29 cellular contexts compared by ENCODE assay signal in genomic region chr9:77710965-77711657, GRCh38.
DNase-seq lines count a peak whose midpoint lies in the region; ATAC-seq and TF ChIP-seq lines count a peak whose summit lies in the region.
"Had no signal": no experiment of that assay in that cellular context is flagged by ENCODE, and none has a peak within 500 bp of the region (broad histone marks: within the 10 kb centered on the region; RNA-seq: fewer than 3 reads in every experiment).

No MANE protein-coding gene starts in this region.

- H3K9ac ChIP-seq in OCI-LY3 (ENCODE audit: low read length) (no peak overlapping the region), neuronal stem cell (ENCODE audit: low read depth, low read length, poor library complexity) (no peak overlapping the region)

- H3K36me3 Mint-ChIP-seq in activated CD4-positive, alpha-beta T cell treated with anti-CD3 and anti-CD28 coated beads for 36 hours (ENCODE audit: low read depth) = peaks cover 7% of the 10 kb centered on the region
- H3K36me3 Mint-ChIP-seq in activated CD4-positive, alpha-beta T cell treated with anti-CD3 and anti-CD28 coated beads, Interleukin-2, amount 10 ng/mL, durations not matched to agents 7 days and 5 days (ENCODE audit: low read depth) = no peaks in the 10 kb centered on the region
- peaks cover 16% of the 10 kb centered on the region for H3K36me3 Mint-ChIP-seq in dendritic cell treated with granulocyte-macrophage colony-stimulating factor and Interleukin-4, amounts not matched to agents 40 ng/mL and 50 ng/mL, for 4 days (ENCODE audit: low read depth)

- H3K14ac ChIP-seq in neuronal stem cell (ENCODE audit: low read length) = no peak overlapping the region

- H3K27ac Mint-ChIP-seq in activated CD4-positive, alpha-beta T cell treated with anti-CD3 and anti-CD28 coated beads for 36 hours = peak overlapping the region; percentile 23
- no peak overlapping the region for H3K27ac Mint-ChIP-seq in activated CD4-positive, alpha-beta T cell treated with anti-CD3 and anti-CD28 coated beads, Interleukin-2, amount 10 ng/mL, durations not matched to agents 7 days and 5 days
- peak overlapping the region; percentile 79 for H3K27ac Mint-ChIP-seq in dendritic cell treated with granulocyte-macrophage colony-stimulating factor and Interleukin-4, amounts not matched to agents 40 ng/mL and 50 ng/mL, for 4 days
- H3K27ac Mint-ChIP-seq: activated naive CD8-positive, alpha-beta T cell treated with anti-CD3 and anti-CD28 coated beads, Interleukin-2, amount 10 ng/mL, durations not matched to agents 7 days and 5 days; T-helper 1 cell treated with Interleukin-12 subunit alpha and Interleukin-12 subunit beta and Interleukin-4 antibody, amounts not matched to agents 30 μg/mL and 1 μg/mL, for 36 hours had no signal

- no peak overlapping the region for H2AFZ ChIP-seq in OCI-LY3 (ENCODE audit: low read depth, low read length)
- peak overlapping the region; percentile 15 for H2AFZ ChIP-seq in neuronal stem cell (ENCODE audit: low read length)

- no peak for DNase-seq in activated CD4-positive, alpha-beta T cell treated with anti-CD3 and anti-CD28 coated beads for 36 hours
- DNase-seq in activated CD4-positive, alpha-beta T cell treated with anti-CD3 and anti-CD28 coated beads, Interleukin-2, amount 10 ng/mL, durations not matched to agents 7 days and 5 days = no peak
- DNase-seq in neuronal stem cell (ENCODE audit: low spot score) (no peak), SW 1271 (lab: John Stamatoyannopoulos, UW) (no peak), occipital lobe (lab: John Stamatoyannopoulos, UW) (no peak)
- DNase-seq: activated CD4-positive, alpha-beta T cell treated with anti-CD3 and anti-CD28 coated beads, Interleukin-2, amount 50 U/mL, for 4 hours; activated CD8-positive, alpha-beta memory T cell treated with anti-CD3 and anti-CD28 coated beads, Interleukin-2, amount 50 U/mL, for 48 hours; activated effector memory CD4-positive, alpha-beta T cell treated with Interleukin-2 at 50 U/mL for 16 hours; activated naive CD8-positive, alpha-beta T cell treated with anti-CD3 and anti-CD28 coated beads, Interleukin-2, amount 10 ng/mL, durations not matched to agents 7 days and 5 days; effector CD8-positive, alpha-beta T cell; Karpas-422; kidney glomerular epithelial cell; naive B cell; NCI-H1092 treated with DMSO at 0.1 percent for 48 hours; NCI-H2029; NCI-H2227 treated with DMSO at 0.1 percent for 48 hours; NCI-H774; SHP77 treated with DMSO at 0.1 percent for 48 hours; stimulated activated CD4-positive, alpha-beta T cell treated with anti-CD3 and anti-CD28 coated beads, Interleukin-12 subunit alpha, Interleukin-12 subunit beta, amount 100 ng/mL, for 4 hours; stimulated activated CD8-positive, alpha-beta memory T cell treated with anti-CD3 and anti-CD28 coated beads, Interleukin-4, amount 100 ng/mL, for 48 hours; upper lobe of right lung; WERI-Rb-1 had no signal

- peaks cover 5% of the 10 kb centered on the region for H3K9me3 ChIP-seq in OCI-LY3 (ENCODE audit: insufficient read depth, low read length)
- no peaks in the 10 kb centered on the region for H3K9me3 ChIP-seq in neuronal stem cell (replicated peaks in 1 of 2; ENCODE audit: control insufficient read depth in 2 of 2, insufficient read depth in 1 of 2, low read depth in 1 of 2, low read length in 2 of 2)
- H3K9me3 ChIP-seq: esophagus muscularis mucosa, upper lobe of right lung had no signal

- no peak for TF ChIP-seq CTCF in OCI-LY3 (IDR thresholded peaks at IDR 0.05; ENCODE audit: low read depth, low read length)

- no CpG with 5 or more reads among the region's 1 CpG for WGBS in neuronal stem cell (ENCODE audit: extremely low coverage in 2 of 2, insufficient read length in 2 of 2, insufficient replicate concordance in 1 of 2), 2 donors

- H3K27me3 ChIP-seq in OCI-LY3 (ENCODE audit: low read depth, low read length) = no peaks in the 10 kb centered on the region
- no peaks in the 10 kb centered on the region for H3K27me3 ChIP-seq in neuronal stem cell (ENCODE audit: control insufficient read depth in 3 of 3, insufficient read depth in 3 of 3, low read depth in 1 of 3, low read length in 3 of 3)
- H3K27me3 ChIP-seq: esophagus muscularis mucosa, right atrium auricular region, upper lobe of right lung had no signal

- H3K4ac ChIP-seq in neuronal stem cell (ENCODE audit: low read length) = no peak overlapping the region

- CTCF ChIA-PET in activated CD4-positive, alpha-beta T cell treated with anti-CD3 and anti-CD28 coated beads for 36 hours (lab: Charles Lee) = no interaction called here
- CTCF ChIA-PET in activated CD4-positive, alpha-beta T cell treated with anti-CD3 and anti-CD28 coated beads, Interleukin-2, amount 10 ng/mL, durations not matched to agents 7 days and 5 days (lab: Charles Lee) = no interaction called here

- POLR2A ChIA-PET in activated CD4-positive, alpha-beta T cell treated with anti-CD3 and anti-CD28 coated beads for 36 hours (lab: Charles Lee) = no interaction called here
- POLR2A ChIA-PET in activated CD4-positive, alpha-beta T cell treated with anti-CD3 and anti-CD28 coated beads, Interleukin-2, amount 10 ng/mL, durations not matched to agents 7 days and 5 days (lab: Charles Lee) = no interaction called here

- H4K20me1 ChIP-seq in OCI-LY3 (ENCODE audit: insufficient read depth, low read length) = no peaks in the 10 kb centered on the region

- no peak overlapping the region for H4K91ac ChIP-seq in neuronal stem cell (ENCODE audit: low read depth, low read length, poor library complexity)

- no peaks in the 10 kb centered on the region for H3K27me3 Mint-ChIP-seq in activated CD4-positive, alpha-beta T cell treated with anti-CD3 and anti-CD28 coated beads for 36 hours
- H3K27me3 Mint-ChIP-seq in activated CD4-positive, alpha-beta T cell treated with anti-CD3 and anti-CD28 coated beads, Interleukin-2, amount 10 ng/mL, durations not matched to agents 7 days and 5 days = no peaks in the 10 kb centered on the region
- no peaks in the 10 kb centered on the region for H3K27me3 Mint-ChIP-seq in dendritic cell treated with granulocyte-macrophage colony-stimulating factor and Interleukin-4, amounts not matched to agents 40 ng/mL and 50 ng/mL, for 4 days
- H3K27me3 Mint-ChIP-seq: activated naive CD8-positive, alpha-beta T cell treated with anti-CD3 and anti-CD28 coated beads, Interleukin-2, amount 10 ng/mL, durations not matched to agents 7 days and 5 days; naive B cell had no signal

- no peak overlapping the region for H2BK5ac ChIP-seq in neuronal stem cell (ENCODE audit: low read length)

- intact Hi-C loops in activated CD4-positive, alpha-beta T cell treated with anti-CD3 and anti-CD28 coated beads for 36 hours (cut with DNase I, micrococcal nuclease) = loop anchor here in 1 of 2 experiments (5.0 kb wide), 1 partner anchor 36 kb away; no protein-coding TSS in a partner anchor
- intact Hi-C loops in dendritic cell treated with granulocyte-macrophage colony-stimulating factor and Interleukin-4, amounts not matched to agents 40 ng/mL and 50 ng/mL, for 4 days (cut with micrococcal nuclease) = no loop called here

- H3K79me2 ChIP-seq in OCI-LY3 (ENCODE audit: low read length) = no peaks in the 10 kb centered on the region

- H3K36me3 ChIP-seq in OCI-LY3 (replicated peaks; ENCODE audit: low read depth, low read length) (peaks cover 13% of the 10 kb centered on the region), neuronal stem cell (replicated peaks in 1 of 2; ENCODE audit: control insufficient read depth in 2 of 2, insufficient read depth in 2 of 2, low read length in 2 of 2) (no peaks in the 10 kb centered on the region)
- H3K36me3 ChIP-seq: esophagus muscularis mucosa, right atrium auricular region, upper lobe of right lung, WERI-Rb-1 had no signal

- H3K4me1 ChIP-seq in OCI-LY3 (ENCODE audit: low read length) (peaks cover 41% of the 10 kb centered on the region), neuronal stem cell (ENCODE audit: control insufficient read depth in 2 of 2, insufficient read depth in 1 of 2, low read depth in 1 of 2, low read length in 2 of 2) (no peaks in the 10 kb centered on the region)
- H3K4me1 ChIP-seq: right atrium auricular region had no signal

- no peak overlapping the region for H2AK5ac ChIP-seq in neuronal stem cell (ENCODE audit: low read depth, low read length)

- H3K4me2 ChIP-seq in OCI-LY3 (ENCODE audit: low read length) (peak overlapping the region; percentile 79; the same call in 1 of the 2 replicates), neuronal stem cell (ENCODE audit: insufficient read depth, low read length, poor library complexity, severe bottlenecking) (no peak overlapping the region)

- H4K8ac ChIP-seq in neuronal stem cell (ENCODE audit: low read depth, low read length) = no peak overlapping the region

- no peak overlapping the region for H2BK120ac ChIP-seq in neuronal stem cell (ENCODE audit: low read depth, low read length)

- H3K27ac ChIP-seq in OCI-LY3 (ENCODE audit: low read length) (no peak overlapping the region), neuronal stem cell (replicated peaks; ENCODE audit: low read length) (no peak overlapping the region)
- H3K27ac ChIP-seq: esophagus muscularis mucosa, right atrium auricular region, upper lobe of right lung, WERI-Rb-1 had no signal

- H3K4me1 Mint-ChIP-seq in activated CD4-positive, alpha-beta T cell treated with anti-CD3 and anti-CD28 coated beads for 36 hours = peaks cover 20% of the 10 kb centered on the region
- H3K4me1 Mint-ChIP-seq in activated CD4-positive, alpha-beta T cell treated with anti-CD3 and anti-CD28 coated beads, Interleukin-2, amount 10 ng/mL, durations not matched to agents 7 days and 5 days = peaks cover 5% of the 10 kb centered on the region
- H3K4me1 Mint-ChIP-seq in dendritic cell treated with granulocyte-macrophage colony-stimulating factor and Interleukin-4, amounts not matched to agents 40 ng/mL and 50 ng/mL, for 4 days (ENCODE audit: low read depth) = peaks cover 58% of the 10 kb centered on the region
- H3K4me1 Mint-ChIP-seq: activated naive CD8-positive, alpha-beta T cell treated with anti-CD3 and anti-CD28 coated beads, Interleukin-2, amount 10 ng/mL, durations not matched to agents 7 days and 5 days had no signal

- no peak overlapping the region for H2BK15ac ChIP-seq in neuronal stem cell (ENCODE audit: low read length)

- no peak overlapping the region for H3K18ac ChIP-seq in neuronal stem cell (ENCODE audit: low read length)

- H2BK12ac ChIP-seq in neuronal stem cell (ENCODE audit: low read length) = no peak overlapping the region

- H3K79me1 ChIP-seq in neuronal stem cell (ENCODE audit: low read depth, low read length) = no peaks in the 10 kb centered on the region

- no peak for ATAC-seq in activated CD4-positive, alpha-beta T cell treated with anti-CD3 and anti-CD28 coated beads for 36 hours
- no peak for ATAC-seq in HG02840 (IDR thresholded peaks at IDR 0.05; ENCODE audit: low FRiP score, unreplicated experiment)
- ATAC-seq: HCT116, upper lobe of right lung had no signal

- no peak overlapping the region for H3K23ac ChIP-seq in neuronal stem cell (ENCODE audit: low read depth, low read length, poor library complexity)

- peaks cover 19% of the 10 kb centered on the region for H3K9me3 Mint-ChIP-seq in activated CD4-positive, alpha-beta T cell treated with anti-CD3 and anti-CD28 coated beads for 36 hours (ENCODE audit: low read depth)
- H3K9me3 Mint-ChIP-seq in activated CD4-positive, alpha-beta T cell treated with anti-CD3 and anti-CD28 coated beads, Interleukin-2, amount 10 ng/mL, durations not matched to agents 7 days and 5 days = peaks cover 12% of the 10 kb centered on the region
- H3K9me3 Mint-ChIP-seq in dendritic cell treated with granulocyte-macrophage colony-stimulating factor and Interleukin-4, amounts not matched to agents 40 ng/mL and 50 ng/mL, for 4 days = peaks cover 9% of the 10 kb centered on the region
- H3K9me3 Mint-ChIP-seq: T-helper 1 cell treated with Interleukin-12 subunit alpha and Interleukin-12 subunit beta and Interleukin-4 antibody, amounts not matched to agents 30 μg/mL and 1 μg/mL, for 36 hours had no signal

- no peak overlapping the region for H3K4me3 Mint-ChIP-seq in activated CD4-positive, alpha-beta T cell treated with anti-CD3 and anti-CD28 coated beads for 36 hours
- no peak overlapping the region for H3K4me3 Mint-ChIP-seq in activated CD4-positive, alpha-beta T cell treated with anti-CD3 and anti-CD28 coated beads, Interleukin-2, amount 10 ng/mL, durations not matched to agents 7 days and 5 days
- no peak overlapping the region for H3K4me3 Mint-ChIP-seq in dendritic cell treated with granulocyte-macrophage colony-stimulating factor and Interleukin-4, amounts not matched to agents 40 ng/mL and 50 ng/mL, for 4 days
- H3K4me3 Mint-ChIP-seq: activated naive CD8-positive, alpha-beta T cell treated with anti-CD3 and anti-CD28 coated beads, Interleukin-2, amount 10 ng/mL, durations not matched to agents 7 days and 5 days; naive B cell; T-helper 1 cell treated with Interleukin-12 subunit alpha and Interleukin-12 subunit beta and Interleukin-4 antibody, amounts not matched to agents 30 μg/mL and 1 μg/mL, for 36 hours had no signal

- H3K4me3 ChIP-seq in OCI-LY3 (ENCODE audit: low read length) (no peak overlapping the region), neuronal stem cell (ENCODE audit: low read length in 2 of 2) (no peak overlapping the region)
- H3K4me3 ChIP-seq: esophagus muscularis mucosa, right atrium auricular region, upper lobe of right lung had no signal
